In genomic region chr12:47955059-47955458, GRCh38 we compare ENCODE assay signal across 31 cellular contexts. TPM values are rescaled to one million over a fixed set of nuclear protein-coding genes. Genes with fewer than 3 reads are reported as not detected.
"Had no signal": no experiment of that assay in that cellular context is flagged by ENCODE, and none has a peak within 500 bp of the region (broad histone marks: within the 10 kb centered on the region; RNA-seq: fewer than 3 reads in every experiment).

No MANE protein-coding gene starts in this region.

- FAIRE-seq: kidney, urothelium cell line had no signal

- H3K27ac Mint-ChIP-seq: memory B cell; natural killer cell treated with Interleukin-12 subunit alpha and Interleukin-12 subunit beta and Interleukin-15 and Interleukin-18, amount 100 ng/mL, for 72 hours; neural progenitor cell; stimulated activated effector memory CD8-positive, alpha-beta T cell treated with anti-CD3 and anti-CD28 coated beads, Interleukin-12 subunit alpha, Interleukin-12 subunit beta, amount 100 ng/mL, for 72 hours had no signal

- H3K9ac ChIP-seq: neural progenitor cell had no signal

- H3K4me1 Mint-ChIP-seq: memory B cell; naive B cell; stimulated activated effector memory CD8-positive, alpha-beta T cell treated with anti-CD3 and anti-CD28 coated beads, Interleukin-12 subunit alpha, Interleukin-12 subunit beta, amount 100 ng/mL, for 72 hours had no signal

- H2AFZ ChIP-seq: neural progenitor cell had no signal

- H3K36me3 ChIP-seq: esophagus squamous epithelium, heart right ventricle, neural progenitor cell, prostate gland, right atrium auricular region, stomach, thyroid gland had no signal

- H3K4me3 Mint-ChIP-seq: memory B cell; natural killer cell treated with Interleukin-12 subunit alpha and Interleukin-12 subunit beta and Interleukin-15 and Interleukin-18, amount 100 ng/mL, for 72 hours; neural progenitor cell; stimulated activated effector memory CD8-positive, alpha-beta T cell treated with anti-CD3 and anti-CD28 coated beads, Interleukin-12 subunit alpha, Interleukin-12 subunit beta, amount 100 ng/mL, for 72 hours; type B pancreatic cell had no signal

- ATAC-seq: heart right ventricle; left ventricle myocardium superior; natural killer cell treated with Interleukin-12 subunit alpha and Interleukin-12 subunit beta and Interleukin-15 and Interleukin-18, amount 100 ng/mL, for 72 hours; sciatic nerve; stimulated activated effector memory CD8-positive, alpha-beta T cell treated with anti-CD3 and anti-CD28 coated beads, Interleukin-12 subunit alpha, Interleukin-12 subunit beta, amount 100 ng/mL, for 72 hours had no signal

- H3K36me3 Mint-ChIP-seq: naive B cell; natural killer cell treated with Interleukin-12 subunit alpha and Interleukin-12 subunit beta and Interleukin-15 and Interleukin-18, amount 100 ng/mL, for 72 hours; neural progenitor cell; stimulated activated effector memory CD8-positive, alpha-beta T cell treated with anti-CD3 and anti-CD28 coated beads, Interleukin-12 subunit alpha, Interleukin-12 subunit beta, amount 100 ng/mL, for 72 hours; type B pancreatic cell had no signal

- H3K27ac ChIP-seq: coronary artery, esophagus squamous epithelium, heart right ventricle, neural progenitor cell, prostate gland, right atrium auricular region, stomach, thyroid gland had no signal

- H3K4me2 ChIP-seq: neural progenitor cell, smooth muscle cell had no signal

- DNase-seq: dermis blood vessel endothelial cell; effector memory CD4-positive, alpha-beta T cell; erythroblast; esophagus squamous epithelium; foreskin melanocyte; glutamatergic neuron; heart right ventricle; hypothalamus; kidney; left ventricle myocardium superior; naive B cell; stimulated activated CD4-positive, alpha-beta T cell treated with anti-CD3 and anti-CD28 coated beads, Interleukin-2, amount 100 ng/mL, for 24 hours; stimulated activated CD4-positive, alpha-beta T cell treated with anti-CD3 and anti-CD28 coated beads, Interleukin-4, amount 100 ng/mL, for 24 hours; stimulated activated naive CD4-positive, alpha-beta T cell treated with Interleukin-2 at 50 U/mL for 16 hours; stomach; thyroid gland had no signal

- H3K9me3 ChIP-seq: esophagus squamous epithelium, prostate gland, right atrium auricular region, thyroid gland had no signal

- H3K4me1 ChIP-seq: heart right ventricle, neural progenitor cell, prostate gland, right atrium auricular region, stomach had no signal

- H3K4me3 ChIP-seq: coronary artery, esophagus squamous epithelium, heart right ventricle, lung, mucosa of descending colon, neural progenitor cell, prostate gland, right atrium auricular region, smooth muscle cell, stomach, thyroid gland had no signal

- H3K27me3 ChIP-seq: esophagus squamous epithelium, neural progenitor cell, right atrium auricular region, thyroid gland had no signal

- H3K9me3 Mint-ChIP-seq: memory B cell; natural killer cell treated with Interleukin-12 subunit alpha and Interleukin-12 subunit beta and Interleukin-15 and Interleukin-18, amount 100 ng/mL, for 72 hours; stimulated activated effector memory CD8-positive, alpha-beta T cell treated with anti-CD3 and anti-CD28 coated beads, Interleukin-12 subunit alpha, Interleukin-12 subunit beta, amount 100 ng/mL, for 72 hours; type B pancreatic cell had no signal

RNA-seq across cellular contexts. Expression of gene COL2A1, which starts 49.2 kb away (rescaled TPM):
- total RNA-seq: dermis blood vessel endothelial cell; esophagus squamous epithelium; kidney; natural killer cell treated with Interleukin-12 subunit alpha and Interleukin-12 subunit beta and Interleukin-15 and Interleukin-18, amount 100 ng/mL, for 72 hours; right atrium auricular region; sciatic nerve; subcutaneous adipose tissue; thyroid gland had no signal

RNA-seq across cellular contexts. Expression of gene VDR, which starts 50.3 kb away (rescaled TPM):
- total RNA-seq: temporal lobe had no signal
